In the genomic region with DNA sequence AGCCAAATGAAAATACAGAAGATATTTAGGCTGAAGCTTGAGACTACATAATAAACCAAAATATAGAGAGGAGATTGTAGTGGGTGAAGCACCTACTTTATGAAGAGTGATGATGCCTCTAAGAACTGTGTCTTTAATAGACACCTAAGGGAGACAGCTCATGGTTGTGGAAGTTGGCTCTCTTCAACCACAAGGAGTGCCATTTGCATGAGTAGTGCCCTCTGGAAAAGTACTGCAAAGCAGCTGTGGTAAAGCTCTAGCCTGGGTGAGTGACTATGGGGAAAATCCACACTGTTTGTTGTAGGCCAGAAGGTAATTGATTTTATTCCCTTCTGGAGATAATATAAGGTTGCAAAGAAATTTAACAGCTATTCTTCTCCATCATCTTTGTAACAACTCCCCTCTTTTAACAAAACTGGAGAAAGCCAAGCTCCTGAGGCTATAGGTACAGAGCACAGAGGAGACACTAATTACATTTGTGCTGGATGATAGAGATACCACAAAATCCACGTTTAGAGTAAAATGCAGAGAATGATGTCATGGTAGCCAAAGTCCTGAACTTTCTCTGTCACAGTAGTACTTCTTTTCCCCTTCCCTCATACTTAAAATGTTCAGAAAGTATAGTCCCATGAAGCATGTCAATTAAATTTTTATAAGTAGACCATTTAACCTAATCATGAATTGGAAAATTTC, we compare ENCODE assay signal across 15 cellular contexts.
A peak's percentile ranks its signal among the peaks of the same experiment; 100 is the strongest.
DNase-seq lines count a peak whose midpoint lies in the region; ATAC-seq and TF ChIP-seq lines count a peak whose summit lies in the region.
"Had no signal": no experiment of that assay in that cellular context is flagged by ENCODE, and none has a peak within 500 bp of the region (broad histone marks: within the 10 kb centered on the region; RNA-seq: fewer than 3 reads in every experiment).

No MANE protein-coding gene starts in this region.

- ATAC-seq in stimulated activated memory B cell treated with anti-CD40 and anti-IgM and Interleukin-4, amounts not matched to agents 10 μg/mL and 1 μg/mL and 100 μg/mL, for 72 hours = no peak
- ATAC-seq: heart left ventricle, WTC11 had no signal

- peaks cover 27% of the 10 kb centered on the region for H3K36me3 Mint-ChIP-seq in activated naive CD4-positive, alpha-beta T cell treated with anti-CD3 and anti-CD28 coated beads, Interleukin-2, amount 50 U/mL, for 24 hours
- no peaks in the 10 kb centered on the region for H3K36me3 Mint-ChIP-seq in stimulated activated memory B cell treated with anti-CD40 and anti-IgM and Interleukin-4, amounts not matched to agents 10 μg/mL and 1 μg/mL and 100 μg/mL, for 72 hours
- H3K36me3 Mint-ChIP-seq: WTC11 had no signal

- H3K27me3 Mint-ChIP-seq in activated naive CD4-positive, alpha-beta T cell treated with anti-CD3 and anti-CD28 coated beads, Interleukin-2, amount 50 U/mL, for 24 hours = no peaks in the 10 kb centered on the region
- H3K27me3 Mint-ChIP-seq in stimulated activated memory B cell treated with anti-CD40 and anti-IgM and Interleukin-4, amounts not matched to agents 10 μg/mL and 1 μg/mL and 100 μg/mL, for 72 hours = no peaks in the 10 kb centered on the region

- no peak overlapping the region for H3K4me3 ChIP-seq in epithelial cell of proximal tubule (ENCODE audit: low read depth, low read length)
- H3K4me3 ChIP-seq: BLaER1 treated with 17β-estradiol and CSF1 and Interleukin-3, amounts not matched to agents 10 nM and 100 nM; heart left ventricle; lung had no signal

- TF ChIP-seq CTCF in epithelial cell of proximal tubule (conservative IDR thresholded peaks at IDR 0.05; ENCODE audit: low read depth, low read length) = no peak

- H3K4me1 Mint-ChIP-seq in activated naive CD4-positive, alpha-beta T cell treated with anti-CD3 and anti-CD28 coated beads, Interleukin-2, amount 50 U/mL, for 24 hours = peaks cover 47% of the 10 kb centered on the region
- no peaks in the 10 kb centered on the region for H3K4me1 Mint-ChIP-seq in stimulated activated memory B cell treated with anti-CD40 and anti-IgM and Interleukin-4, amounts not matched to agents 10 μg/mL and 1 μg/mL and 100 μg/mL, for 72 hours

- H3K9me3 Mint-ChIP-seq in activated naive CD4-positive, alpha-beta T cell treated with anti-CD3 and anti-CD28 coated beads, Interleukin-2, amount 50 U/mL, for 24 hours = no peaks in the 10 kb centered on the region
- no peaks in the 10 kb centered on the region for H3K9me3 Mint-ChIP-seq in stimulated activated memory B cell treated with anti-CD40 and anti-IgM and Interleukin-4, amounts not matched to agents 10 μg/mL and 1 μg/mL and 100 μg/mL, for 72 hours
- H3K9me3 Mint-ChIP-seq: WTC11 had no signal

- H3K27ac Mint-ChIP-seq in activated naive CD4-positive, alpha-beta T cell treated with anti-CD3 and anti-CD28 coated beads, Interleukin-2, amount 50 U/mL, for 24 hours = peak overlapping the region; percentile 49
- no peak overlapping the region for H3K27ac Mint-ChIP-seq in stimulated activated memory B cell treated with anti-CD40 and anti-IgM and Interleukin-4, amounts not matched to agents 10 μg/mL and 1 μg/mL and 100 μg/mL, for 72 hours
- H3K27ac Mint-ChIP-seq: WTC11 had no signal

- H3K4me3 Mint-ChIP-seq in activated naive CD4-positive, alpha-beta T cell treated with anti-CD3 and anti-CD28 coated beads, Interleukin-2, amount 50 U/mL, for 24 hours = no peak overlapping the region
- H3K4me3 Mint-ChIP-seq in stimulated activated memory B cell treated with anti-CD40 and anti-IgM and Interleukin-4, amounts not matched to agents 10 μg/mL and 1 μg/mL and 100 μg/mL, for 72 hours = no peak overlapping the region
- H3K4me3 Mint-ChIP-seq: WTC11 had no signal

- DNase-seq in activated naive CD4-positive, alpha-beta T cell treated with Interleukin-2 at 50 U/mL for 16 hours = no peak
- DNase-seq in RPMI7951 (ENCODE audit: low read depth) = peak; percentile 94
- peak; percentile 59 for DNase-seq in epithelial cell of proximal tubule (ENCODE audit: low read depth)
- DNase-seq in stromal cell of bone marrow (ENCODE audit: low read depth) = peak; percentile 54
- no peak for DNase-seq in HuH-7.5 (ENCODE audit: low spot score)
- DNase-seq in SKM-1 treated with dmso at 0.1 percent for 144 hours (lab: John Stamatoyannopoulos, UW; ENCODE audit: unreplicated experiment) = no peak
- DNase-seq: dermis blood vessel endothelial cell, heart left ventricle, Karpas-422, NCI-H510A had no signal

Comparison
In these comparisons a context has a peak if more than half of its experiments do, and no peak if none do; other contexts are left out.
1. DNase-seq: peak in RPMI7951 (single experiment), epithelial cell of proximal tubule (single experiment) and stromal cell of bone marrow (single experiment); none in activated naive CD4-positive, alpha-beta T cell treated with Interleukin-2 at 50 U/mL for 16 hours (single experiment), HuH-7.5 (single experiment) and SKM-1 treated with dmso at 0.1 percent for 144 hours (single experiment).